8 cellular contexts compared by ENCODE assay signal in genomic region chr12:51048601-51049369, GRCh38. TPM values are rescaled to one million over a fixed set of nuclear protein-coding genes. Genes with fewer than 3 reads are reported as not detected.
DNase-seq lines count a peak whose midpoint lies in the region; TF ChIP-seq lines count a peak whose summit lies in the region.

No MANE protein-coding gene starts in this region.

- intact Hi-C loops in ascending aorta (cut with DNase I) (loop anchor here (1.0 to 5.0 kb wide), 5 partner anchors 22 to 294 kb away; partner anchors contain the start of genes CSRNP2, DAZAP2, SLC11A2 and TFCP2), testis (cut with DNase I; ENCODE audit: low total_unique reads) (no loop called here)

- 48% methylated on average over 17 of the region's 18 CpGs for WGBS in HUES64
- 17 to 29% methylated on average over 18 of the region's 18 CpGs for WGBS in testis, 2 donors

- H3K4me3 ChIP-seq in AG09309 (ENCODE audit: control insufficient read depth, low read depth, low read length) (peak overlapping the region; percentile 82), HUES64 (ENCODE audit: low read length) (peak overlapping the region; percentile 91), ascending aorta (peak overlapping the region; percentile 93 to 95), testis (peak overlapping the region; percentile 76 to 88)

- no peak for TF ChIP-seq POLR2A in testis (IDR thresholded peaks at IDR 0.05)

- H3K9ac ChIP-seq in HUES64 (ENCODE audit: low read depth, low read length) = peak overlapping the region; percentile 84

- H3K27ac ChIP-seq in HUES64 (ENCODE audit: low read depth, low read length) (0 out of 2 replicates have a peak overlapping the region, but pooled peaks have one; percentile 31), ascending aorta (peak overlapping the region; percentile 94 to 95), testis (peak overlapping the region; percentile 95 to 96)

- H3K9me3 ChIP-seq in HUES64 (ENCODE audit: insufficient read depth, low read depth, low read length) (no peaks in the 10 kb centered on the region), ascending aorta (no peaks in the 10 kb centered on the region), testis (no peaks in the 10 kb centered on the region)

- no peak for TF ChIP-seq CTCF in AG09309 (IDR thresholded peaks at IDR 0.05; ENCODE audit: control insufficient read depth, insufficient read depth, low read depth, low read length, missing control alignments)
- no peak for TF ChIP-seq CTCF in ascending aorta (IDR thresholded peaks at IDR 0.05)
- no peak for TF ChIP-seq CTCF in testis (IDR thresholded peaks at IDR 0.05)
- TF ChIP-seq CTCF in GM10266 (IDR thresholded peaks at IDR 0.05; ENCODE audit: control insufficient read depth, insufficient read depth, low read depth, missing control alignments) = no peak

- H3K36me3 ChIP-seq in HUES64 (ENCODE audit: insufficient read depth, low read length) = peaks cover 23% of the 10 kb centered on the region
- H3K36me3 ChIP-seq in ascending aorta = peaks cover 6 to 18% of the 10 kb centered on the region in 2 donors
- H3K36me3 ChIP-seq in testis (ENCODE audit: low read depth, missing control alignments) = no peaks in the 10 kb centered on the region

- peaks cover 10% of the 10 kb centered on the region for H3K4me1 ChIP-seq in HUES64 (ENCODE audit: insufficient read depth, low read length)
- H3K4me1 ChIP-seq in ascending aorta = peaks cover 8 to 17% of the 10 kb centered on the region in 2 donors
- H3K4me1 ChIP-seq in testis = peaks cover 17% of the 10 kb centered on the region

- DNase-seq in AG09309 (ENCODE audit: low read depth) (no peak), ascending aorta (ENCODE audit: low spot score in 2 of 2) (no peak), left kidney (ENCODE audit: low read depth, low spot score) (peak; percentile 44), testis (no peak), medulla oblongata (ENCODE audit: extremely low spot score) (no peak), GM10266 (ENCODE audit: extremely low spot score) (no peak)
- DNase-seq in activated CD8-positive, alpha-beta memory T cell treated with anti-CD3 and anti-CD28 coated beads, Interleukin-2, amount 50 U/mL, for 4 hours = no peak

- H3K27me3 ChIP-seq in HUES64 (ENCODE audit: insufficient read depth, low read length) = no peaks in the 10 kb centered on the region
- H3K27me3 ChIP-seq in ascending aorta = no peaks in the 10 kb centered on the region
- H3K27me3 ChIP-seq in testis = no peaks in the 10 kb centered on the region

RNA-seq across cellular contexts. Expression of gene LETMD1, which starts 0.7 kb away (rescaled TPM):
- polyA plus RNA-seq in HUES64 (2013, experiment 1 of 2) = 22.8 TPM
- 22.4 TPM for polyA plus RNA-seq in HUES64 (2013, experiment 2 of 2)
- total RNA-seq in ascending aorta = 8.6 TPM
- total RNA-seq in testis = 10 to 100 TPM; 72.7 to 75.3 TPM
- polyA plus RNA-seq in testis (ENCODE audit: insufficient read depth, low read depth, low replicate concordance) = 61.2 TPM

RNA-seq across cellular contexts. Expression of gene SLC11A2, which starts 22.6 kb away (rescaled TPM):
- 36.2 TPM for polyA plus RNA-seq in HUES64 (2013, experiment 1 of 2)
- polyA plus RNA-seq in HUES64 (2013, experiment 2 of 2) = 31.1 TPM
- total RNA-seq in ascending aorta (21.5 TPM), testis (10 to 100 TPM; 63.4 to 66.5 TPM)
- 42.9 TPM for polyA plus RNA-seq in testis (ENCODE audit: insufficient read depth, low read depth, low replicate concordance)

RNA-seq across cellular contexts. Expression of gene CSRNP2, which starts 34.6 kb away (rescaled TPM):
- 17.3 TPM for polyA plus RNA-seq in HUES64 (2013, experiment 1 of 2)
- 19.9 TPM for polyA plus RNA-seq in HUES64 (2013, experiment 2 of 2)
- total RNA-seq in ascending aorta (13.6 TPM), testis (10 to 100 TPM; 67.6 to 85.3 TPM)
- 74.8 TPM for polyA plus RNA-seq in testis (ENCODE audit: insufficient read depth, low read depth, low replicate concordance)

Comparison
In these comparisons a context has a peak if more than half of its experiments do, and no peak if none do; other contexts are left out.
1. H3K27ac ChIP-seq: peak in every context shown above with its lines; median percentile 96 in testis; 94 in ascending aorta; 31 in HUES64.